23 cellular contexts compared by ENCODE assay signal in genomic region chr2:230221533-230221932, GRCh38. TPM values are rescaled to one million over a fixed set of nuclear protein-coding genes. Genes with fewer than 3 reads are reported as not detected.
DNase-seq lines count a peak whose midpoint lies in the region; ATAC-seq, FAIRE-seq and TF ChIP-seq lines count a peak whose summit lies in the region.
"Had no signal": no experiment of that assay in that cellular context is flagged by ENCODE, and none has a peak within 500 bp of the region (broad histone marks: within the 10 kb centered on the region; RNA-seq: fewer than 3 reads in every experiment).

No MANE protein-coding gene starts in this region.

- no peak overlapping the region for H3K4ac ChIP-seq in H1 (replicated peaks; ENCODE audit: insufficient read length, low read depth, low read length)

- CTCF ChIA-PET in HepG2 (lab: Yijun Ruan, JAX; ENCODE audit: low intra/inter-chr PET ratio, low total read pairs) (no interaction called here), H1 (lab: Charles Lee; ENCODE audit: partially characterized antibody) (interaction anchor here (0.6 to 1.1 kb wide), 4 partner anchors 10 to 284 kb away, joined by 3 to 4 read pairs (median 3); no protein-coding TSS in a partner anchor)

- peaks cover 33 to 62% (median 60%) of the 10 kb centered on the region in 3 donors for H3K4me1 Mint-ChIP-seq in IgD-negative memory B cell

- no peak overlapping the region for H4K8ac ChIP-seq in H1 (ENCODE audit: extremely low read depth, insufficient read depth, low read length)

- no peaks in the 10 kb centered on the region for H3K79me1 ChIP-seq in H1 (ENCODE audit: low read depth, low read length)

- in situ Hi-C loops in HepG2 (cut with HindIII; ENCODE audit: extremely low pct_ligation_motif_present, low pct_unique_long_range_greater_than_20kb), result no loop called here

- BruUV-seq in HepG2 (replicated peaks; lab: Mats Ljungman, UMichigan), result no TSS peak

- TF ChIP-seq POLR2A in HepG2 (IDR thresholded peaks at IDR 0.05; ENCODE audit: insufficient read depth in 1 of 2, low read depth in 2 of 2, low read length in 2 of 2) (no peak), right lobe of liver (IDR thresholded peaks at IDR 0.05) (no peak), H1 (IDR thresholded peaks at IDR 0.05; ENCODE audit: control extremely low read depth in 1 of 2, low read depth in 2 of 2, low read length in 2 of 2) (no peak)

- no peak overlapping the region for H2BK15ac ChIP-seq in H1 (ENCODE audit: low read length)

- H3K23me2 ChIP-seq in H1 (ENCODE audit: low read depth, low read length), result peaks cover 2% of the 10 kb centered on the region; the same call in 1 of the 2 replicates

- H3K27me3 ChIP-seq in HepG2 (ENCODE audit: control insufficient read depth in 1 of 2, insufficient read depth in 2 of 2, low read length in 2 of 2), result no peaks in the 10 kb centered on the region; a peak in 2 of 5 replicates
- no peaks in the 10 kb centered on the region for H3K27me3 ChIP-seq in right lobe of liver
- no peaks in the 10 kb centered on the region for H3K27me3 ChIP-seq in H1 (replicated peaks in 1 of 4; ENCODE audit: control insufficient read depth in 3 of 4, extremely low read depth in 1 of 4, insufficient read depth in 3 of 4, low read length in 3 of 4)
- H3K27me3 ChIP-seq in MG63, result no peaks in the 10 kb centered on the region
- H3K27me3 ChIP-seq: heart right ventricle, uterus had no signal

- ATAC-seq in HepG2 (no peak), right lobe of liver (no peak), GM18498 (IDR thresholded peaks at IDR 0.05; ENCODE audit: unreplicated experiment) (no peak)
- ATAC-seq: heart right ventricle; natural killer cell treated with Interleukin-12 subunit alpha and Interleukin-12 subunit beta and Interleukin-15 and Interleukin-18, amount 100 ng/mL, for 72 hours; Panc1; sciatic nerve had no signal

- no peak overlapping the region for H3K18ac ChIP-seq in H1 (ENCODE audit: extremely low read depth, low read length)

- peaks cover 28% of the 10 kb centered on the region for H3K4me1 ChIP-seq in HepG2 (ENCODE audit: insufficient read depth, low read length)
- H3K4me1 ChIP-seq in right lobe of liver, result peaks cover 0 to 10% (median 4%) of the 10 kb centered on the region in 4 donors
- peaks cover 0 to 6% (median 1%) of the 10 kb centered on the region in 4 experiments; a peak in 3 of 7 replicates for H3K4me1 ChIP-seq in H1 (replicated peaks in 1 of 4; ENCODE audit: control insufficient read depth in 3 of 4, insufficient read depth in 4 of 4, low read length in 3 of 4)

- H4K91ac ChIP-seq in H1 (replicated peaks; ENCODE audit: insufficient read length, low read length), result peak overlapping the region; percentile 62

- 97% methylated on average over 3 of the region's 3 CpGs for WGBS in HepG2 (ENCODE audit: low lambda C conversion rate)
- WGBS in right lobe of liver (ENCODE audit: insufficient coverage, low coverage, low lambda C conversion rate, missing lambda C conversion rate), result 87% methylated on average over 3 of the region's 3 CpGs
- 94% methylated on average over 3 of the region's 3 CpGs; no CpG with 5 or more reads in 1 of the 2 experiments for WGBS in H1 (ENCODE audit: extremely low coverage in 1 of 2, insufficient coverage in 1 of 2, insufficient read length in 1 of 2, insufficient replicate concordance in 2 of 2, low coverage in 1 of 2, low lambda C conversion rate in 2 of 2, missing lambda C conversion rate in 1 of 2), 2 experiments

- no peak overlapping the region for H2AK5ac ChIP-seq in H1 (ENCODE audit: low read depth, low read length)

- intact Hi-C loops in HepG2 (cut with micrococcal nuclease; ENCODE audit: unreplicated experiment), result loop anchor here (10.0 kb wide), 1 partner anchor 193 kb away; the partner anchor contains the start of gene SP100
- intact Hi-C loops in right lobe of liver (cut with DNase I), result no loop called here

- peak overlapping the region; percentile 39 to 86 (median 50) for H3K4me3 Mint-ChIP-seq in IgD-negative memory B cell
- H3K4me3 Mint-ChIP-seq: natural killer cell treated with Interleukin-12 subunit alpha and Interleukin-12 subunit beta and Interleukin-15 and Interleukin-18, amount 100 ng/mL, for 72 hours had no signal

- H3K27me3 Mint-ChIP-seq in IgD-negative memory B cell, result no peaks in the 10 kb centered on the region
- H3K27me3 Mint-ChIP-seq: natural killer cell treated with Interleukin-12 subunit alpha and Interleukin-12 subunit beta and Interleukin-15 and Interleukin-18, amount 100 ng/mL, for 72 hours had no signal

- H3K23ac ChIP-seq in H1 (ENCODE audit: insufficient read length), result no peak overlapping the region

- no peak overlapping the region for H2BK5ac ChIP-seq in H1 (ENCODE audit: low read depth, low read length)

- no peaks in the 10 kb centered on the region for H3K79me2 ChIP-seq in HepG2 (ENCODE audit: insufficient read depth, low read length)
- no peaks in the 10 kb centered on the region for H3K79me2 ChIP-seq in H1 (ENCODE audit: control insufficient read depth in 1 of 2, insufficient read depth in 2 of 2, low read length in 2 of 2)

- no peak overlapping the region for H3K56ac ChIP-seq in H1 (replicated peaks; ENCODE audit: insufficient read length, low read depth, low read length)

- H3K4me3 ChIP-seq in HepG2 (replicated peaks in 1 of 3; ENCODE audit: insufficient read depth in 1 of 3, low read depth in 2 of 3, low read length in 3 of 3) (no peak overlapping the region), right lobe of liver (no peak overlapping the region), H1 (ENCODE audit: extremely low read depth in 1 of 4, insufficient read depth in 2 of 4, low read depth in 3 of 4, low read length in 4 of 4) (no peak overlapping the region), MG63 (no peak overlapping the region)
- H3K4me3 ChIP-seq: heart right ventricle, uterus had no signal

- no peak overlapping the region for H3K27ac ChIP-seq in HepG2 (ENCODE audit: extremely low read length, insufficient read depth, low read length)
- no peak overlapping the region for H3K27ac ChIP-seq in right lobe of liver
- H3K27ac ChIP-seq in H1 (ENCODE audit: low read depth, low read length), result no peak overlapping the region
- H3K27ac ChIP-seq: epithelial cell of prostate had no signal

- H2BK12ac ChIP-seq in H1 (ENCODE audit: low read depth, low read length), result no peak overlapping the region

- no peak for FAIRE-seq in HepG2 (lab: Jason Lieb, UNC)
- no peak for FAIRE-seq in H1 (lab: Jason Lieb, UNC)
- FAIRE-seq: H54 had no signal

- no peak overlapping the region for H2BK20ac ChIP-seq in H1 (ENCODE audit: low read length)

- TF ChIP-seq CTCF in HepG2 (CRISPR knock-in tag; IDR thresholded peaks at IDR 0.05), result no peak
- TF ChIP-seq CTCF in right lobe of liver (IDR thresholded peaks at IDR 0.05), result no peak
- TF ChIP-seq CTCF in H1 (IDR thresholded peaks at IDR 0.05; ENCODE audit: control extremely low read depth in 1 of 3, insufficient read depth in 1 of 3, low read depth in 1 of 3, low read length in 3 of 3), result no peak

- H3K9me3 ChIP-seq in HepG2 (ENCODE audit: low read length), result no peaks in the 10 kb centered on the region
- H3K9me3 ChIP-seq in right lobe of liver, result no peaks in the 10 kb centered on the region
- H3K9me3 ChIP-seq in H1 (ENCODE audit: insufficient read depth in 2 of 2, low read depth in 1 of 2, low read length in 1 of 2), result no peaks in the 10 kb centered on the region
- H3K9me3 ChIP-seq in MG63, result no peaks in the 10 kb centered on the region
- H3K9me3 ChIP-seq: heart right ventricle, uterus had no signal

- H3K4me2 ChIP-seq in HepG2 (ENCODE audit: low read depth, low read length) (no peak overlapping the region), H1 (ENCODE audit: insufficient read depth in 1 of 2, low read depth in 2 of 2, low read length in 2 of 2) (no peak overlapping the region)

- peaks cover 6% of the 10 kb centered on the region for H3K36me3 Mint-ChIP-seq in IgD-negative memory B cell

- H2AFZ ChIP-seq in HepG2 (ENCODE audit: low read length) (no peak overlapping the region), H1 (ENCODE audit: low read length) (no peak overlapping the region)

- DNase-seq in HepG2 (ENCODE audit: low spot score) (no peak), right lobe of liver (no peak), H1 (ENCODE audit: low read depth in 1 of 2, low spot score in 2 of 2) (no peak), MG63 (no peak), OCI-M2 (lab: John Stamatoyannopoulos, UW; ENCODE audit: unreplicated experiment) (no peak)
- DNase-seq: activated T-cell treated with anti-CD3 and anti-CD28 coated beads, Interleukin-2, amount 50 U/mL, for 48 hours; cerebellar nuclear complex; DMS79 treated with DMSO at 0.1 percent for 48 hours; heart right ventricle; mesendoderm; NCI-H1105 treated with DMSO at 0.1 percent for 48 hours; NCI-H2081 treated with DMSO at 0.1 percent for 48 hours; posterior cingulate gyrus; stimulated activated CD4-positive, alpha-beta T cell treated with anti-CD3 and anti-CD28 coated beads, Interleukin-15, amount 100 ng/mL, for 24 hours; substantia nigra; uterus had no signal

- no peaks in the 10 kb centered on the region for H3K9me3 Mint-ChIP-seq in IgD-negative memory B cell

- peak overlapping the region; percentile 21 to 95 (median 94) for H3K27ac Mint-ChIP-seq in IgD-negative memory B cell

- TF ChIP-seq EP300 in HepG2 (IDR thresholded peaks at IDR 0.05; ENCODE audit: low read depth in 2 of 2, low read length in 2 of 2), result no peak
- no peak for TF ChIP-seq EP300 in HepG2 (CRISPR knock-in tag; IDR thresholded peaks at IDR 0.05; ENCODE audit: borderline replicate concordance)
- TF ChIP-seq EP300 in H1 (IDR thresholded peaks at IDR 0.05; ENCODE audit: borderline replicate concordance in 1 of 2, low read depth in 2 of 2, low read length in 2 of 2), result no peak

- H3K36me3 ChIP-seq in HepG2 (replicated peaks in 1 of 2; ENCODE audit: control insufficient read depth in 1 of 2, insufficient read depth in 2 of 2, low read length in 2 of 2) (0 out of 5 replicates have a peak, but pooled peaks cover 0 to 1% of the 10 kb centered on the region in 2 experiments), right lobe of liver (peaks cover 0 to 2% (median 0%) of the 10 kb centered on the region in 4 donors), H1 (ENCODE audit: control insufficient read depth in 2 of 4, insufficient read depth in 4 of 4, low read length in 3 of 4) (no peaks in the 10 kb centered on the region), MG63 (peaks cover 2% of the 10 kb centered on the region)
- H3K36me3 ChIP-seq: uterus had no signal

- no peak overlapping the region for H4K5ac ChIP-seq in H1 (ENCODE audit: insufficient read length, low read depth, low read length)

- TF ChIP-seq RAD21 in HepG2 (CRISPR knock-in tag; IDR thresholded peaks at IDR 0.05) (no peak), H1 (IDR thresholded peaks at IDR 0.05 in 1 of 2, conservative IDR thresholded peaks at IDR 0.05 in 1 of 2; ENCODE audit: low read depth in 2 of 2, low read length in 2 of 2) (no peak)

- POLR2A ChIA-PET in HepG2 (lab: Yijun Ruan, JAX) (no interaction called here), H1 (lab: Charles Lee; ENCODE audit: partially characterized antibody) (no interaction called here)

- H3K9ac ChIP-seq in HepG2 (ENCODE audit: insufficient read depth, low read depth, low read length) (no peak overlapping the region), H1 (replicated peaks in 1 of 4; ENCODE audit: extremely low read depth in 1 of 4, low read depth in 3 of 4, low read length in 3 of 4) (no peak overlapping the region)

- H3K14ac ChIP-seq in H1 (ENCODE audit: insufficient read length), result no peak overlapping the region

- no peaks in the 10 kb centered on the region for H4K20me1 ChIP-seq in HepG2 (ENCODE audit: insufficient read depth, low read length)
- no peaks in the 10 kb centered on the region for H4K20me1 ChIP-seq in H1 (replicated peaks in 1 of 2; ENCODE audit: control insufficient read depth in 1 of 2, insufficient read depth in 2 of 2, low read length in 2 of 2)

- no peak overlapping the region for H2BK120ac ChIP-seq in H1 (replicated peaks; ENCODE audit: low read depth, low read length)

RNA-seq across cellular contexts. Expression of gene SP110, which starts 1.7 kb away (rescaled TPM):
- total RNA-seq in HepG2 (2016; rRNA removed; fragmentation: Illumina TruSeq; extraction: Trizol) (9.8 and 10.4 TPM in 2 replicates), right lobe of liver (10 to 100 TPM in 4 of 6 experiments, 1 to 10 TPM in 2; 5.0 to 13.1 (median 11.2) TPM)
- 3.0 TPM in 2 replicates for total RNA-seq in HepG2 (2016; cell fraction: cytosol; rRNA removed; fragmentation: Illumina TruSeq; extraction: Trizol; ENCODE audit: low read depth)
- total RNA-seq in HepG2 (2016; cell fraction: insoluble cytoplasmic fraction; rRNA removed; fragmentation: Illumina TruSeq; extraction: Trizol), result 9.3 and 9.8 TPM in 2 replicates
- total RNA-seq in HepG2 (2016; cell fraction: membrane; rRNA removed; fragmentation: Illumina TruSeq; extraction: Trizol), result 5.2 and 5.4 TPM in 2 replicates
- total RNA-seq in HepG2 (2016; cell fraction: nucleus; rRNA removed; fragmentation: Illumina TruSeq; extraction: Trizol), result 8.2 and 11.5 TPM in 2 replicates
- polyA plus RNA-seq in HepG2 (2011; rRNA removed) (7.9 and 9.7 TPM in 2 replicates), IgD-negative memory B cell (273 TPM), H1 (2011; rRNA removed) (3.1 and 4.3 TPM in 2 replicates)
- polyA plus RNA-seq in HepG2 (2011; cell fraction: cytosol; rRNA removed), result 5.5 and 6.7 TPM in 2 replicates
- 6.9 and 13.0 TPM in 2 replicates for polyA plus RNA-seq in HepG2 (2011; cell fraction: nucleus; rRNA removed)
- polyA plus RNA-seq in HepG2 (2012), result 7.8 and 10.1 TPM in 2 replicates
- 1.9 and 3.0 TPM in 2 replicates for polyA plus RNA-seq in HepG2 (2016; cell fraction: cytosol; fragmentation: Illumina TruSeq; extraction: Trizol; ENCODE audit: low read depth)
- polyA plus RNA-seq in HepG2 (2016; cell fraction: insoluble cytoplasmic fraction; fragmentation: Illumina TruSeq; extraction: Trizol; ENCODE audit: low read depth), result 9.8 and 13.4 TPM in 2 replicates
- 3.2 and 3.9 TPM in 2 replicates for polyA plus RNA-seq in HepG2 (2016; cell fraction: membrane; fragmentation: Illumina TruSeq; extraction: Trizol; ENCODE audit: low read depth)
- polyA plus RNA-seq in HepG2 (2016; cell fraction: nucleus; fragmentation: Illumina TruSeq; extraction: Trizol; ENCODE audit: insufficient read depth, low read depth), result 14.4 and 14.6 TPM in 2 replicates
- polyA minus RNA-seq in HepG2 (2011; rRNA and poly(A)+ RNA removed; ENCODE audit: low replicate concordance), result 7.2 and 8.0 TPM in 2 replicates
- polyA minus RNA-seq in HepG2 (2011; cell fraction: cytosol; rRNA and poly(A)+ RNA removed), result 4.8 and 5.0 TPM in 2 replicates
- polyA minus RNA-seq in HepG2 (2011; cell fraction: nucleus; rRNA and poly(A)+ RNA removed), result 18.9 and 26.6 TPM in 2 replicates
- 7.1 and 8.2 TPM in 2 replicates for total RNA-seq in H1 (2021; fragmentation: NEBNext Ultra II Directional; extraction: Animal tissue kit (Norgen Biotek cat#: 25700))
- 2.1 TPM for polyA plus RNA-seq in H1 (2011; cell fraction: cytosol; rRNA removed)
- 7.3 TPM for polyA plus RNA-seq in H1 (2011; cell fraction: nucleus; rRNA removed)
- 3.9 to 6.4 TPM (median 4.9 TPM) in 4 replicates for polyA plus RNA-seq in H1 (2012, experiment 1 of 2)
- polyA plus RNA-seq in H1 (2012, experiment 2 of 2), result 0.66 TPM
- 9.7 TPM for polyA plus RNA-seq in H1 (2013, experiment 1 of 2)
- 9.9 TPM for polyA plus RNA-seq in H1 (2013, experiment 2 of 2)
- polyA minus RNA-seq in H1 (2011; rRNA and poly(A)+ RNA removed), result 4.3 and 5.0 TPM in 2 replicates
- polyA minus RNA-seq in H1 (2011; cell fraction: cytosol; rRNA and poly(A)+ RNA removed), result not detected
- polyA minus RNA-seq in H1 (2011; cell fraction: nucleus; rRNA and poly(A)+ RNA removed), result 8.1 TPM
- total RNA-seq in MG63 (2014; rRNA removed; shearing (Covaris generic); ENCODE audit: low replicate concordance), result 7.2 and 12.7 TPM in 2 replicates

RNA-seq across cellular contexts. Expression of gene SP140, which starts 4.0 kb away (rescaled TPM):
- total RNA-seq in HepG2 (2016; rRNA removed; fragmentation: Illumina TruSeq; extraction: Trizol), result 0.79 and 0.80 TPM in 2 replicates
- 0.26 and 0.91 TPM in 2 replicates for total RNA-seq in HepG2 (2016; cell fraction: cytosol; rRNA removed; fragmentation: Illumina TruSeq; extraction: Trizol; ENCODE audit: low read depth)
- 1.1 TPM in 2 replicates for total RNA-seq in HepG2 (2016; cell fraction: insoluble cytoplasmic fraction; rRNA removed; fragmentation: Illumina TruSeq; extraction: Trizol)
- 0.59 and 1.1 TPM in 2 replicates for total RNA-seq in HepG2 (2016; cell fraction: membrane; rRNA removed; fragmentation: Illumina TruSeq; extraction: Trizol)
- 2.0 and 2.6 TPM in 2 replicates for total RNA-seq in HepG2 (2016; cell fraction: nucleus; rRNA removed; fragmentation: Illumina TruSeq; extraction: Trizol)
- 0.57 and 0.81 TPM in 2 replicates for polyA plus RNA-seq in HepG2 (2011; rRNA removed)
- polyA plus RNA-seq in HepG2 (2011; cell fraction: cytosol; rRNA removed), result 0.52 and 0.86 TPM in 2 replicates
- polyA plus RNA-seq in HepG2 (2011; cell fraction: nucleus; rRNA removed), result 0.66 and 2.3 TPM in 2 replicates
- polyA plus RNA-seq in HepG2 (2012), result 1.2 and 1.9 TPM in 2 replicates
- polyA plus RNA-seq in HepG2 (2016; cell fraction: cytosol; fragmentation: Illumina TruSeq; extraction: Trizol; ENCODE audit: low read depth), result 0.40 and 0.55 TPM in 2 replicates
- polyA plus RNA-seq in HepG2 (2016; cell fraction: insoluble cytoplasmic fraction; fragmentation: Illumina TruSeq; extraction: Trizol; ENCODE audit: low read depth), result 1.2 and 2.0 TPM in 2 replicates
- polyA plus RNA-seq in HepG2 (2016; cell fraction: membrane; fragmentation: Illumina TruSeq; extraction: Trizol; ENCODE audit: low read depth), result 0.56 and 0.97 TPM in 2 replicates
- polyA plus RNA-seq in HepG2 (2016; cell fraction: nucleus; fragmentation: Illumina TruSeq; extraction: Trizol; ENCODE audit: insufficient read depth, low read depth), result 1.1 TPM in 1 of 2 replicates, not detected in the other
- polyA minus RNA-seq in HepG2 (2011; rRNA and poly(A)+ RNA removed; ENCODE audit: low replicate concordance), result 1.4 TPM in 1 of 2 replicates, not detected in the other
- not detected in 2 replicates for polyA minus RNA-seq in HepG2 (2011; cell fraction: cytosol; rRNA and poly(A)+ RNA removed)
- polyA minus RNA-seq in HepG2 (2011; cell fraction: nucleus; rRNA and poly(A)+ RNA removed), result 1.5 and 5.7 TPM in 2 replicates
- 1 to 10 TPM in 1 of 6 experiments, under 1 TPM in 4, not detected in 1; 0.43 to 1.2 (median 0.82) TPM for total RNA-seq in right lobe of liver
- 130 TPM for polyA plus RNA-seq in IgD-negative memory B cell
- 1.3 and 1.7 TPM in 2 replicates for total RNA-seq in H1 (2021; fragmentation: NEBNext Ultra II Directional; extraction: Animal tissue kit (Norgen Biotek cat#: 25700))
- polyA plus RNA-seq in H1 (2011; rRNA removed), result 0.23 and 0.31 TPM in 2 replicates
- polyA plus RNA-seq in H1 (2011; cell fraction: cytosol; rRNA removed), result 0.54 TPM
- polyA plus RNA-seq in H1 (2011; cell fraction: nucleus; rRNA removed), result 1.1 TPM
- polyA plus RNA-seq in H1 (2012, experiment 1 of 2), result 0.47 to 1.5 TPM (median 0.81 TPM) in 4 replicates
- 0.29 TPM for polyA plus RNA-seq in H1 (2012, experiment 2 of 2)
- polyA plus RNA-seq in H1 (2013, experiment 1 of 2), result 1.9 TPM
- 3.0 TPM for polyA plus RNA-seq in H1 (2013, experiment 2 of 2)
- 0.38 and 1.1 TPM in 2 replicates for polyA minus RNA-seq in H1 (2011; rRNA and poly(A)+ RNA removed)
- polyA minus RNA-seq in H1 (2011; cell fraction: cytosol; rRNA and poly(A)+ RNA removed), result not detected
- polyA minus RNA-seq in H1 (2011; cell fraction: nucleus; rRNA and poly(A)+ RNA removed), result 1.5 TPM
- total RNA-seq in MG63 (2014; rRNA removed; shearing (Covaris generic); ENCODE audit: low replicate concordance), result 0.17 and 0.56 TPM in 2 replicates
